ENCODE assay signal across 10 cellular contexts in genomic region chr1:227299238-227299637, GRCh38. TPM values are rescaled to one million over a fixed set of nuclear protein-coding genes. Genes with fewer than 3 reads are reported as not detected.
A peak's percentile ranks its signal among the peaks of the same experiment; 100 is the strongest.
DNase-seq lines count a peak whose midpoint lies in the region; ATAC-seq and TF ChIP-seq lines count a peak whose summit lies in the region.
"Had no signal": no experiment of that assay in that cellular context is flagged by ENCODE, and none has a peak within 500 bp of the region (broad histone marks: within the 10 kb centered on the region; RNA-seq: fewer than 3 reads in every experiment).

No MANE protein-coding gene starts in this region.

- TF ChIP-seq CTCF in AG04450 (IDR thresholded peaks at IDR 0.05; ENCODE audit: low read depth, low read length) (no peak), PC-3 (conservative IDR thresholded peaks at IDR 0.05; ENCODE audit: low read depth, low read length) (no peak)

- no peak overlapping the region for H2AFZ ChIP-seq in PC-3 (ENCODE audit: low read length)

- H3K27ac ChIP-seq in AG04450 (ENCODE audit: low read depth, low read length) (no peak overlapping the region), PC-3 (ENCODE audit: low read length) (peak overlapping the region; percentile 10; the same call in 1 of the 2 replicates), mesendoderm (ENCODE audit: low read depth, low read length) (no peak overlapping the region)

- no peaks in the 10 kb centered on the region for H3K4me1 Mint-ChIP-seq in activated naive CD4-positive, alpha-beta T cell treated with anti-CD3 and anti-CD28 coated beads, Interleukin-2, amount 10 ng/mL, durations not matched to agents 7 days and 5 days

- H3K4me3 ChIP-seq in AG04450 (ENCODE audit: low read depth, low read length) (peak overlapping the region; percentile 29; the same call in 1 of the 2 replicates), PC-3 (ENCODE audit: low read length) (peak overlapping the region; percentile 10; the same call in 1 of the 2 replicates), mesendoderm (ENCODE audit: low read length) (no peak overlapping the region)

- H3K4me3 Mint-ChIP-seq in activated naive CD4-positive, alpha-beta T cell treated with anti-CD3 and anti-CD28 coated beads, Interleukin-2, amount 10 ng/mL, durations not matched to agents 7 days and 5 days, result no peak overlapping the region

- H3K9ac ChIP-seq in PC-3 (ENCODE audit: low read length) (no peak overlapping the region), mesendoderm (ENCODE audit: low read length) (no peak overlapping the region)

- POLR2A ChIA-PET in AG04450 (lab: Yijun Ruan, JAX) (interaction anchor here (0.6 kb wide), 1 partner anchor 485 kb away, joined by 4 read pairs; no protein-coding TSS in a partner anchor), PC-3 (lab: Charles Lee; ENCODE audit: unreplicated experiment) (no interaction called here)

- H3K36me3 Mint-ChIP-seq in activated naive CD4-positive, alpha-beta T cell treated with anti-CD3 and anti-CD28 coated beads, Interleukin-2, amount 10 ng/mL, durations not matched to agents 7 days and 5 days, result no peaks in the 10 kb centered on the region

- H3K9me3 Mint-ChIP-seq in activated naive CD4-positive, alpha-beta T cell treated with anti-CD3 and anti-CD28 coated beads, Interleukin-2, amount 10 ng/mL, durations not matched to agents 7 days and 5 days, result no peaks in the 10 kb centered on the region

- H4K8ac ChIP-seq in mesendoderm (ENCODE audit: low read depth, low read length), result no peak overlapping the region

- H3K56ac ChIP-seq in mesendoderm (ENCODE audit: low read length), result no peak overlapping the region

- no TSS peak for BruUV-seq in PC-3 (replicated peaks; lab: Mats Ljungman, UMichigan)

- H3K27ac Mint-ChIP-seq in activated naive CD4-positive, alpha-beta T cell treated with anti-CD3 and anti-CD28 coated beads, Interleukin-2, amount 10 ng/mL, durations not matched to agents 7 days and 5 days, result no peak overlapping the region

- H3K79me2 ChIP-seq in PC-3 (ENCODE audit: low read length) (peaks cover 73% of the 10 kb centered on the region), mesendoderm (ENCODE audit: control insufficient read depth, insufficient read depth, low read length) (peaks cover 14% of the 10 kb centered on the region)

- no peaks in the 10 kb centered on the region for H3K27me3 Mint-ChIP-seq in activated naive CD4-positive, alpha-beta T cell treated with anti-CD3 and anti-CD28 coated beads, Interleukin-2, amount 10 ng/mL, durations not matched to agents 7 days and 5 days

- H3K9me3 ChIP-seq in AG04450 (ENCODE audit: control insufficient read depth, insufficient read depth, low read length) (no peaks in the 10 kb centered on the region; the same call in 1 of the 2 replicates), PC-3 (ENCODE audit: low read length) (no peaks in the 10 kb centered on the region)

- H2BK15ac ChIP-seq in mesendoderm (replicated peaks; ENCODE audit: low read depth), result no peak overlapping the region

- DNase-seq in AG04450 (ENCODE audit: low read depth, low spot score) (no peak), PC-3 (peak; percentile 49), dermis blood vessel endothelial cell (peak; percentile 75), mesendoderm (peak; percentile 33), islet precursor cell (no peak), GM19238 (ENCODE audit: insufficient read length, low spot score) (no peak)
- DNase-seq in activated naive CD4-positive, alpha-beta T cell treated with anti-CD3 and anti-CD28 coated beads, Interleukin-2, amount 10 ng/mL, durations not matched to agents 7 days and 5 days, result no peak
- DNase-seq: activated CD4-positive, alpha-beta T cell treated with anti-CD3 and anti-CD28 coated beads, Interleukin-2, amount 50 U/mL, for 48 hours; C1 segment of cervical spinal cord had no signal

- no peak overlapping the region for H4K5ac ChIP-seq in mesendoderm (ENCODE audit: low read length)

- H3K4ac ChIP-seq in mesendoderm (ENCODE audit: low read depth, low read length), result no peak overlapping the region

- H2BK5ac ChIP-seq in mesendoderm (ENCODE audit: low read length), result no peak overlapping the region

- peaks cover 3% of the 10 kb centered on the region for H3K79me1 ChIP-seq in mesendoderm (ENCODE audit: low read length)

- H4K20me1 ChIP-seq in PC-3 (ENCODE audit: low read length), result 0 out of 2 replicates have a peak, but pooled peaks cover 6% of the 10 kb centered on the region

- no peak overlapping the region for H2AK5ac ChIP-seq in mesendoderm (ENCODE audit: low read length)

- peak; percentile 48; the same call in 1 of the 2 replicates for ATAC-seq in PC-3
- ATAC-seq in GM18907 (IDR thresholded peaks at IDR 0.05; ENCODE audit: unreplicated experiment), result no peak

- H3K18ac ChIP-seq in mesendoderm (ENCODE audit: low read length), result no peak overlapping the region

- no peaks in the 10 kb centered on the region for H3K36me3 ChIP-seq in PC-3 (ENCODE audit: low read depth, low read length)
- no peaks in the 10 kb centered on the region for H3K36me3 ChIP-seq in mesendoderm (ENCODE audit: control insufficient read depth, insufficient read depth, low read length)

- H2BK120ac ChIP-seq in mesendoderm (ENCODE audit: low read depth, low read length), result no peak overlapping the region

- H3K27me3 ChIP-seq in AG04450 (ENCODE audit: control insufficient read depth, insufficient read depth, low read length), result no peaks in the 10 kb centered on the region
- H3K27me3 ChIP-seq in PC-3 (ENCODE audit: low read length), result no peaks in the 10 kb centered on the region
- no peaks in the 10 kb centered on the region for H3K27me3 ChIP-seq in mesendoderm (ENCODE audit: insufficient read depth, low read length, poor library complexity)

- intact Hi-C loops in PC-3 (cut with micrococcal nuclease), result loop anchor here (1.0 kb wide), 2 partner anchors 16 to 138 kb away; no protein-coding TSS in a partner anchor

- H3K4me2 ChIP-seq in PC-3 (ENCODE audit: low read length) (peak overlapping the region; percentile 60), mesendoderm (ENCODE audit: low read length) (no peak overlapping the region)

- H3K4me1 ChIP-seq in PC-3 (ENCODE audit: insufficient read depth, low read length), result peaks cover 22% of the 10 kb centered on the region
- H3K4me1 ChIP-seq in mesendoderm (ENCODE audit: control insufficient read depth, low read depth, low read length), result no peaks in the 10 kb centered on the region

- no peaks in the 10 kb centered on the region for H3K9me2 ChIP-seq in PC-3 (replicated peaks; ENCODE audit: low read length)

- CTCF ChIA-PET in AG04450 (lab: Charles Lee), result interaction anchor here (0.6 to 1.2 kb wide), 2 partner anchors 17 to 1159 kb away, joined by 3 to 4 read pairs; no protein-coding TSS in a partner anchor
- CTCF ChIA-PET in PC-3 (lab: Charles Lee), result no interaction called here
- CTCF ChIA-PET in activated naive CD4-positive, alpha-beta T cell treated with anti-CD3 and anti-CD28 coated beads, Interleukin-2, amount 10 ng/mL, durations not matched to agents 7 days and 5 days (lab: Charles Lee), result no interaction called here

- H3K23ac ChIP-seq in mesendoderm (ENCODE audit: low read length), result no peak overlapping the region

- no peaks in the 10 kb centered on the region for H3F3A ChIP-seq in PC-3 (ENCODE audit: low read length, unreplicated experiment)

RNA-seq across cellular contexts. Expression of gene CDC42BPA, which starts 19.1 kb away (rescaled TPM):
- 25.4 and 30.7 TPM in 2 replicates for polyA plus RNA-seq in AG04450 (2011; rRNA removed)
- 40.8 and 65.6 TPM in 2 replicates for polyA minus RNA-seq in AG04450 (2011; rRNA and poly(A)+ RNA removed)
- total RNA-seq in PC-3 (2014; rRNA removed) (32.0 and 42.1 TPM in 2 replicates), dermis blood vessel endothelial cell (105 and 112 TPM in 2 replicates)
- polyA plus RNA-seq in mesendoderm (2013, experiment 1 of 2), result 9.7 TPM
- 10.0 TPM for polyA plus RNA-seq in mesendoderm (2013, experiment 2 of 2)

Comparison
In these comparisons a context has a peak if more than half of its experiments do, and no peak if none do; other contexts are left out.
1. DNase-seq: peak in PC-3 (single experiment), dermis blood vessel endothelial cell (single experiment) and mesendoderm (single experiment); none in AG04450 (single experiment), activated naive CD4-positive, alpha-beta T cell treated with anti-CD3 and anti-CD28 coated beads, Interleukin-2, amount 10 ng/mL, durations not matched to agents 7 days and 5 days (single experiment), islet precursor cell (single experiment) and GM19238 (single experiment).